9 cellular contexts compared by ENCODE assay signal in genomic region chr19:50430888-50431342, GRCh38. TPM values are rescaled to one million over a fixed set of nuclear protein-coding genes. Genes with fewer than 3 reads are reported as not detected.
DNase-seq lines count a peak whose midpoint lies in the region; ATAC-seq, FAIRE-seq and TF ChIP-seq lines count a peak whose summit lies in the region.
"Had no signal": no experiment of that assay in that cellular context is flagged by ENCODE, and none has a peak within 500 bp of the region (broad histone marks: within the 10 kb centered on the region; RNA-seq: fewer than 3 reads in every experiment).

No MANE protein-coding gene starts in this region.

- no peak for FAIRE-seq in D721Med (lab: Jason Lieb, UNC)

- DNase-seq in chondrocyte (ENCODE audit: low spot score): no peak
- DNase-seq in natural killer cell: no peak
- DNase-seq in NCI-H146 (lab: John Stamatoyannopoulos, UW): no peak
- no peak for DNase-seq in omental fat pad (ENCODE audit: low spot score)
- DNase-seq in D721Med (ENCODE audit: insufficient read length, low spot score): no peak

- H3K27ac ChIP-seq in BLaER1 treated with 17β-estradiol and CSF1 and Interleukin-3, amounts not matched to agents 10 nM and 100 nM: peak overlapping the region; percentile 43 to 89 (median 82); a peak in 21 of 22 replicates
- H3K27ac ChIP-seq in HUES6 (ENCODE audit: low read depth, low read length): no peak overlapping the region

- H3K4me3 ChIP-seq in BLaER1 treated with 17β-estradiol and CSF1 and Interleukin-3, amounts not matched to agents 10 nM and 100 nM: peak overlapping the region; percentile 45 to 77 (median 66)
- H3K4me3 ChIP-seq in HUES6 (ENCODE audit: low read depth, low read length): peak overlapping the region; percentile 62

- H3K9me3 Mint-ChIP-seq in chondrocyte (ENCODE audit: low read depth) (no peaks in the 10 kb centered on the region), natural killer cell (no peaks in the 10 kb centered on the region)

- peaks cover 53 to 82% (median 80%) of the 10 kb centered on the region in 10 experiments for H3K4me1 ChIP-seq in BLaER1 treated with 17β-estradiol and CSF1 and Interleukin-3, amounts not matched to agents 10 nM and 100 nM
- H3K4me1 ChIP-seq in HUES6 (ENCODE audit: control insufficient read depth, insufficient read depth, low read length): peaks cover 31% of the 10 kb centered on the region

- H3K4me3 Mint-ChIP-seq in chondrocyte (ENCODE audit: unreplicated experiment): peak overlapping the region; percentile 81
- H3K4me3 Mint-ChIP-seq in natural killer cell: peak overlapping the region; percentile 94

- peaks cover 0 to 21% (median 0%) of the 10 kb centered on the region in 11 experiments; a peak in 2 of 22 replicates for H3K36me3 ChIP-seq in BLaER1 treated with 17β-estradiol and CSF1 and Interleukin-3, amounts not matched to agents 10 nM and 100 nM
- no peaks in the 10 kb centered on the region for H3K36me3 ChIP-seq in HUES6 (ENCODE audit: control insufficient read depth, insufficient read depth, low read length)

- no peak for TF ChIP-seq CTCF in chondrocyte (IDR thresholded peaks at IDR 0.05)
- no peak for TF ChIP-seq CTCF in natural killer cell (IDR thresholded peaks at IDR 0.05)
- TF ChIP-seq CTCF in omental fat pad (IDR thresholded peaks at IDR 0.05): no peak
- TF ChIP-seq CTCF in D721Med (IDR thresholded peaks at IDR 0.05; ENCODE audit: insufficient read depth, missing control alignments): no peak

- H3K27ac Mint-ChIP-seq in chondrocyte (ENCODE audit: unreplicated experiment) (no peak overlapping the region), natural killer cell (peak overlapping the region; percentile 77 to 92)

- H3K27me3 Mint-ChIP-seq in chondrocyte (ENCODE audit: low read depth): peaks cover 15% of the 10 kb centered on the region
- peaks cover 6 to 16% of the 10 kb centered on the region in 2 donors for H3K27me3 Mint-ChIP-seq in natural killer cell (ENCODE audit: low read depth in 2 of 2)

- H3K36me3 Mint-ChIP-seq in chondrocyte (ENCODE audit: low read depth) (no peaks in the 10 kb centered on the region), natural killer cell (no peaks in the 10 kb centered on the region)

- peak overlapping the region; percentile 44 to 92 (median 82) for H3K9ac ChIP-seq in BLaER1 treated with 17β-estradiol and CSF1 and Interleukin-3, amounts not matched to agents 10 nM and 100 nM
- peak overlapping the region; percentile 15 for H3K9ac ChIP-seq in HUES6 (ENCODE audit: low read length)

- peak overlapping the region; percentile 79 to 99 (median 92) for H3K4me2 ChIP-seq in BLaER1 treated with 17β-estradiol and CSF1 and Interleukin-3, amounts not matched to agents 10 nM and 100 nM

- peaks cover 0 to 23% (median 0%) of the 10 kb centered on the region in 11 experiments; a peak in 3 of 22 replicates for H3K27me3 ChIP-seq in BLaER1 treated with 17β-estradiol and CSF1 and Interleukin-3, amounts not matched to agents 10 nM and 100 nM
- H3K27me3 ChIP-seq in HUES6 (ENCODE audit: control insufficient read depth, insufficient read depth, low read length): peaks cover 31% of the 10 kb centered on the region

- intact Hi-C loops in natural killer cell (cut with micrococcal nuclease): no loop called here

- H3K9me3 ChIP-seq in BLaER1 treated with 17β-estradiol and CSF1 and Interleukin-3, amounts not matched to agents 10 nM and 100 nM (replicated peaks in 1 of 11): no peaks in the 10 kb centered on the region
- H3K9me3 ChIP-seq in HUES6 (ENCODE audit: control insufficient read depth, insufficient read depth, low read depth, low read length): no peaks in the 10 kb centered on the region

- H4K20me1 ChIP-seq in BLaER1 treated with 17β-estradiol and CSF1 and Interleukin-3, amounts not matched to agents 10 nM and 100 nM: peaks cover 0 to 8% (median 0%) of the 10 kb centered on the region in 11 experiments; a peak in 2 of 22 replicates

- ATAC-seq in natural killer cell: no peak
- ATAC-seq in omental fat pad (ENCODE audit: low FRiP score): no peak
- ATAC-seq in GM21390 (IDR thresholded peaks at IDR 0.05; ENCODE audit: unreplicated experiment): no peak

- H3K4me1 Mint-ChIP-seq in chondrocyte (ENCODE audit: low read depth) (peaks cover 14% of the 10 kb centered on the region), natural killer cell (peaks cover 9 to 22% of the 10 kb centered on the region in 2 donors)

RNA-seq across cellular contexts. Expression of gene MYBPC2, which starts 1.8 kb away (rescaled TPM):
- not detected in 3 replicates for total RNA-seq in chondrocyte
- under 1 TPM in 2 of 3 donors, not detected in 1; 0.09 to 0.15 TPM for total RNA-seq in natural killer cell
- total RNA-seq in omental fat pad: under 1 TPM in 2 of 4 donors, not detected in 2; 0.09 to 0.12 TPM

RNA-seq across cellular contexts. Expression of gene SPIB, which starts 12.2 kb away (rescaled TPM):
- total RNA-seq in chondrocyte: not detected in 3 replicates
- total RNA-seq in natural killer cell: 1 to 10 TPM in 1 of 3 donors, under 1 TPM in 2; 0.77 to 2.8 (median 0.78) TPM
- total RNA-seq in omental fat pad: under 1 TPM in 1 of 4 donors, not detected in 3; 0.37 TPM
- total RNA-seq: renal cortical epithelial cell had no signal

RNA-seq across cellular contexts. Expression of gene EMC10, which starts 45.4 kb away (rescaled TPM):
- total RNA-seq in chondrocyte: 132 to 144 TPM (median 144 TPM) in 3 replicates
- total RNA-seq in natural killer cell: 10 to 100 TPM; 79.5 to 85.1 (median 80.1) TPM
- 10 to 100 TPM; 41.6 to 52.1 (median 47.5) TPM for total RNA-seq in omental fat pad

RNA-seq across cellular contexts. Expression of gene GARIN5A, which starts 45.7 kb away (rescaled TPM):
- total RNA-seq in chondrocyte (1.7 to 2.1 TPM (median 1.9 TPM) in 3 replicates), natural killer cell (under 1 TPM in 1 of 3 donors, not detected in 2; 0.59 TPM), omental fat pad (1 to 10 TPM in 1 of 4 donors, not detected in 3; 1.1 TPM)

RNA-seq across cellular contexts. Expression of gene POLD1, which starts 46.8 kb away (rescaled TPM):
- total RNA-seq in chondrocyte: 15.7 to 37.2 TPM (median 15.8 TPM) in 3 replicates
- total RNA-seq in natural killer cell: 10 to 100 TPM; 26.1 to 32.0 (median 30.2) TPM
- 10 to 100 TPM; 10.0 to 17.2 (median 11.7) TPM for total RNA-seq in omental fat pad
